1 cellular context compared by ENCODE assay signal in the genomic region with DNA sequence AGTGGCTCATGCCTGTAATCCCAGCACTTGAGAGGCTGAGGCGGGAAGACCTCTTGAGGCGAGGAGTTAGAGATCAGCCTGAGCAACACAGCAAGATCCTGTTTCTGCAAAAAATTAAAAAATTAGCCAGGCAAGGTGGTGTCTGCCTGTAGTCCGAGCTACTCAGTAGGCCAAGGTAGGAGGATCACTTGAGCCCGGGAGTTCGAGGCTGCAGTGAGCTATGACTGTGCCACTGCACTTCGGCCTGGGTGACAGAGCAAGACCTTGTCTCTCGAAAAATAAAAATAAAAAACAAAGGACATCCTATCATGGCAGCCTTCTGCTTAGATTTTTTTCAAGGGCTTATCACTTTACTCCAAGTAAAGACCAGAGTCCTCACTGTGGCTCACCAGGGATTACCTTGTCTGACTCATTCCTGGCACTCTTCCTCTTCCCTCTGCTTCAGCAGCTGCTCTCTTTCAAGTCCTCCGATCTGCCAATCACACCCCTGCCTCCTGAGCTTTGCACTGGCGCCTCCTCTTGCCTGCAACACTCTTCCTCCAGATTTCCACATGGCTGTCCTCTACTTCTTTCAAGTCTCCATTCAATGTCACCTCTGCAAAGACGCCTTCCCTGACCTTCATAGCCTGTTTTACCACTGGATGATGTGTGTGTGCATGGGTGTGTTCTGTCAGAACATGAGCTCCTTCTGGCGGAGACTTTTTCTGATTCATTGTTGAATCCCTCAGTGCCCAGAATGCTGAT.
TF ChIP-seq lines count a peak whose summit lies in the region.

No MANE protein-coding gene starts in this region.

TF ChIP-seq in WTC11, 78 proteins besides CTCF, POLR2A, EP300 and RAD21 (continued from another document):
- TF ChIP-seq, protein P1, sequence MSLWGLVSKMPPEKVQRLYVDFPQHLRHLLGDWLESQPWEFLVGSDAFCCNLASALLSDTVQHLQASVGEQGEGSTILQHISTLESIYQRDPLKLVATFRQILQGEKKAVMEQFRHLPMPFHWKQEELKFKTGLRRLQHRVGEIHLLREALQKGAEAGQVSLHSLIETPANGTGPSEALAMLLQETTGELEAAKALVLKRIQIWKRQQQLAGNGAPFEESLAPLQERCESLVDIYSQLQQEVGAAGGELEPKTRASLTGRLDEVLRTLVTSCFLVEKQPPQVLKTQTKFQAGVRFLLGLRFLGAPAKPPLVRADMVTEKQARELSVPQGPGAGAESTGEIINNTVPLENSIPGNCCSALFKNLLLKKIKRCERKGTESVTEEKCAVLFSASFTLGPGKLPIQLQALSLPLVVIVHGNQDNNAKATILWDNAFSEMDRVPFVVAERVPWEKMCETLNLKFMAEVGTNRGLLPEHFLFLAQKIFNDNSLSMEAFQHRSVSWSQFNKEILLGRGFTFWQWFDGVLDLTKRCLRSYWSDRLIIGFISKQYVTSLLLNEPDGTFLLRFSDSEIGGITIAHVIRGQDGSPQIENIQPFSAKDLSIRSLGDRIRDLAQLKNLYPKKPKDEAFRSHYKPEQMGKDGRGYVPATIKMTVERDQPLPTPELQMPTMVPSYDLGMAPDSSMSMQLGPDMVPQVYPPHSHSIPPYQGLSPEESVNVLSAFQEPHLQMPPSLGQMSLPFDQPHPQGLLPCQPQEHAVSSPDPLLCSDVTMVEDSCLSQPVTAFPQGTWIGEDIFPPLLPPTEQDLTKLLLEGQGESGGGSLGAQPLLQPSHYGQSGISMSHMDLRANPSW (CRISPR knock-in tag; conservative IDR thresholded peaks at IDR 0.05; ENCODE audit: low read depth) = no peak
- TF ChIP-seq, protein P2, sequence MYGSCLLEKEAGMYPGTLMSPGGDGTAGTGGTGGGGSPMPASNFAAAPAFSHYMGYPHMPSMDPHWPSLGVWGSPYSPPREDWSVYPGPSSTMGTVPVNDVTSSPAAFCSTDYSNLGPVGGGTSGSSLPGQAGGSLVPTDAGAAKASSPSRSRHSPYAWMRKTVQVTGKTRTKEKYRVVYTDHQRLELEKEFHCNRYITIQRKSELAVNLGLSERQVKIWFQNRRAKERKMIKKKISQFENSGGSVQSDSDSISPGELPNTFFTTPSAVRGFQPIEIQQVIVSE (CRISPR knock-in tag; IDR thresholded peaks at IDR 0.05; ENCODE audit: borderline replicate concordance) = no peak
- TF ChIP-seq NR2C2 (CRISPR knock-in tag; IDR thresholded peaks at IDR 0.05) (no peak), RORB (CRISPR knock-in tag; IDR thresholded peaks at IDR 0.05) (no peak), ETV6 (CRISPR knock-in tag; IDR thresholded peaks at IDR 0.05) (no peak), CREB1 (CRISPR knock-in tag; IDR thresholded peaks at IDR 0.05) (no peak), ZNF423 (CRISPR knock-in tag; IDR thresholded peaks at IDR 0.05) (no peak), ZNF121 (CRISPR knock-in tag; IDR thresholded peaks at IDR 0.05) (no peak)
- TF ChIP-seq, protein P3, sequence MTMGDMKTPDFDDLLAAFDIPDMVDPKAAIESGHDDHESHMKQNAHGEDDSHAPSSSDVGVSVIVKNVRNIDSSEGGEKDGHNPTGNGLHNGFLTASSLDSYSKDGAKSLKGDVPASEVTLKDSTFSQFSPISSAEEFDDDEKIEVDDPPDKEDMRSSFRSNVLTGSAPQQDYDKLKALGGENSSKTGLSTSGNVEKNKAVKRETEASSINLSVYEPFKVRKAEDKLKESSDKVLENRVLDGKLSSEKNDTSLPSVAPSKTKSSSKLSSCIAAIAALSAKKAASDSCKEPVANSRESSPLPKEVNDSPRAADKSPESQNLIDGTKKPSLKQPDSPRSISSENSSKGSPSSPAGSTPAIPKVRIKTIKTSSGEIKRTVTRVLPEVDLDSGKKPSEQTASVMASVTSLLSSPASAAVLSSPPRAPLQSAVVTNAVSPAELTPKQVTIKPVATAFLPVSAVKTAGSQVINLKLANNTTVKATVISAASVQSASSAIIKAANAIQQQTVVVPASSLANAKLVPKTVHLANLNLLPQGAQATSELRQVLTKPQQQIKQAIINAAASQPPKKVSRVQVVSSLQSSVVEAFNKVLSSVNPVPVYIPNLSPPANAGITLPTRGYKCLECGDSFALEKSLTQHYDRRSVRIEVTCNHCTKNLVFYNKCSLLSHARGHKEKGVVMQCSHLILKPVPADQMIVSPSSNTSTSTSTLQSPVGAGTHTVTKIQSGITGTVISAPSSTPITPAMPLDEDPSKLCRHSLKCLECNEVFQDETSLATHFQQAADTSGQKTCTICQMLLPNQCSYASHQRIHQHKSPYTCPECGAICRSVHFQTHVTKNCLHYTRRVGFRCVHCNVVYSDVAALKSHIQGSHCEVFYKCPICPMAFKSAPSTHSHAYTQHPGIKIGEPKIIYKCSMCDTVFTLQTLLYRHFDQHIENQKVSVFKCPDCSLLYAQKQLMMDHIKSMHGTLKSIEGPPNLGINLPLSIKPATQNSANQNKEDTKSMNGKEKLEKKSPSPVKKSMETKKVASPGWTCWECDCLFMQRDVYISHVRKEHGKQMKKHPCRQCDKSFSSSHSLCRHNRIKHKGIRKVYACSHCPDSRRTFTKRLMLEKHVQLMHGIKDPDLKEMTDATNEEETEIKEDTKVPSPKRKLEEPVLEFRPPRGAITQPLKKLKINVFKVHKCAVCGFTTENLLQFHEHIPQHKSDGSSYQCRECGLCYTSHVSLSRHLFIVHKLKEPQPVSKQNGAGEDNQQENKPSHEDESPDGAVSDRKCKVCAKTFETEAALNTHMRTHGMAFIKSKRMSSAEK (CRISPR knock-in tag; IDR thresholded peaks at IDR 0.05; ENCODE audit: borderline replicate concordance) = no peak
